Comparison of ENCODE assay signal across 1 cellular context in the genomic region with DNA sequence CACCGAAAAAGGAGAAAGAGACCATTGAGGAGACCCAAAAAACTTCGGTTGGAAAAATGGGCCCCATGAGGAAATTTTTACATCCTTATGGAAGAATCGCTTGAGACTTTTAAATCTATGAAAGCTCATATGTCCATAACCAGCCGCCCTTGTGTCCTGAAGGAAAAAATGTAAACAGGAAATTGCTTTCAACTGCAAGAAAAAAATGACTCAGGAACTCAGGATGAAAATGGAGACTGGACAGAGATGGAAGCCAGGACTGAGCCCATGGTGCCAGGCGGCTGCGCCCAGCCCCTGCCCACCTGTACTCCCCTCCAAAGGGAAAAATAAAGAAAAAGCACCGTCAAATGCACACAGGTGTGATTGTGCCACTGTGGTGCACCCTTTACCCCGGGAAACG.
TF ChIP-seq lines count a peak whose summit lies in the region.

No MANE protein-coding gene starts in this region.

TF ChIP-seq in HepG2, 621 proteins besides CTCF, POLR2A, EP300 and RAD21:
- no peak for TF ChIP-seq ETV5 (CRISPR knock-in tag; IDR thresholded peaks at IDR 0.05; ENCODE audit: borderline replicate concordance)
- TF ChIP-seq TBX2 (CRISPR knock-in tag; IDR thresholded peaks at IDR 0.05; ENCODE audit: borderline replicate concordance) = 0 out of 2 replicates have a peak, but pooled peaks have one; percentile 9
TF ChIP-seq in HepG2: peak in this region for 1.
